8 cellular contexts compared by ENCODE assay signal in the genomic region with DNA sequence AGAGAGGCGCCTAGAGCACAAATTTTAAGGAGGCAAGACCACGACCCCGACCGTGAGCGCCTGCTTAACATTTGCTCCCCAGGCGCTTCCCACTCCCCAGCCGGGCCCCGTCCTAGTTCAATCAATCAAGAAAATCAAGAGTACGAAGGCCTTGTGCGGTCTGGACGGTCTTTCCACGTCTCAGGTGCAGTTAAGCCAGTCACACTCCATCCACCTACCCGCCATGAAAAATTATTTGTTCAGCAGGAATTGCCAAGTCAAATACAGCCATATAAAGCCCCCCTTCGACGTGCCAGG. TPM values are rescaled to one million over a fixed set of nuclear protein-coding genes. Genes with fewer than 3 reads are reported as not detected.
DNase-seq lines count a peak whose midpoint lies in the region; ATAC-seq and TF ChIP-seq lines count a peak whose summit lies in the region.

No MANE protein-coding gene starts in this region.

- ATAC-seq in HG02884 (IDR thresholded peaks at IDR 0.05; ENCODE audit: unreplicated experiment), result no peak
- no peak for ATAC-seq in GM21576 (IDR thresholded peaks at IDR 0.05; ENCODE audit: unreplicated experiment)

- intact Hi-C loops in colonic mucosa (cut with DNase I), result no loop called here

- H3K4me3 ChIP-seq in GM08714 (ENCODE audit: low read length) (peak overlapping the region; percentile 75), colonic mucosa (peak overlapping the region; percentile 77), mononuclear cell (ENCODE audit: low read length) (peak overlapping the region; percentile 91)

- DNase-seq in colonic mucosa, result peak; percentile 53
- DNase-seq in mesenteric fat pad (ENCODE audit: low spot score), result no peak
- no peak for DNase-seq in GM19238 (ENCODE audit: insufficient read length, low spot score)

- no peaks in the 10 kb centered on the region for H3K4me1 ChIP-seq in colonic mucosa
- peaks cover 20% of the 10 kb centered on the region for H3K4me1 ChIP-seq in mononuclear cell (ENCODE audit: insufficient read depth, low read length)

- H3K27ac ChIP-seq in KOPT-K1 (ENCODE audit: low read depth, low read length, poor library complexity, severe bottlenecking) (peak overlapping the region; percentile 99), colonic mucosa (peak overlapping the region; percentile 97)

- H3K9ac ChIP-seq in colonic mucosa (ENCODE audit: low read depth in 2 of 2, low read length in 2 of 2), result peak overlapping the region; percentile 88 to 97

- H3K9me3 ChIP-seq in KOPT-K1 (ENCODE audit: insufficient read depth, low read length, poor library complexity, severe bottlenecking) (no peaks in the 10 kb centered on the region), colonic mucosa (no peaks in the 10 kb centered on the region), mononuclear cell (ENCODE audit: low read depth, low read length) (no peaks in the 10 kb centered on the region)

- peaks cover 23% of the 10 kb centered on the region for H3K36me3 ChIP-seq in KOPT-K1 (ENCODE audit: insufficient read depth, low read length)
- no peaks in the 10 kb centered on the region for H3K36me3 ChIP-seq in colonic mucosa

- no peaks in the 10 kb centered on the region for H3K27me3 ChIP-seq in colonic mucosa
- no peaks in the 10 kb centered on the region for H3K27me3 ChIP-seq in mononuclear cell (ENCODE audit: insufficient read depth, low read length)

- TF ChIP-seq CTCF in colonic mucosa (IDR thresholded peaks at IDR 0.05), result no peak

RNA-seq across cellular contexts. Expression of gene LRR1, which starts 0.6 kb away (rescaled TPM):
- total RNA-seq in colonic mucosa (10 to 100 TPM; 24.3 to 39.8 TPM), mononuclear cell (10.8 TPM), mesenteric fat pad (12.0 TPM)

RNA-seq across cellular contexts. Expression of gene RPS29, which starts 11.9 kb away (rescaled TPM):
- 1,000 to 10,000 TPM; 1,421 to 1,478 TPM for total RNA-seq in colonic mucosa
- total RNA-seq in mononuclear cell, result 7,710 TPM
- total RNA-seq in mesenteric fat pad, result 1,006 TPM

RNA-seq across cellular contexts. Expression of gene RPL36AL, which starts 22.3 kb away (rescaled TPM):
- total RNA-seq in colonic mucosa, result 100 to 1,000 TPM; 197 to 198 TPM
- 324 TPM for total RNA-seq in mononuclear cell
- 138 TPM for total RNA-seq in mesenteric fat pad

RNA-seq across cellular contexts. Expression of gene MGAT2, which starts 22.5 kb away (rescaled TPM):
- 10 to 100 TPM; 44.9 to 47.3 TPM for total RNA-seq in colonic mucosa
- total RNA-seq in mononuclear cell, result 37.0 TPM
- total RNA-seq in mesenteric fat pad, result 36.5 TPM

RNA-seq across cellular contexts. Expression of gene DNAAF2, which starts 36.9 kb away (rescaled TPM):
- total RNA-seq in colonic mucosa (1 to 10 TPM; 6.8 to 8.3 TPM), mononuclear cell (8.3 TPM), mesenteric fat pad (7.5 TPM)
